14 cellular contexts compared by ENCODE assay signal in the genomic region with DNA sequence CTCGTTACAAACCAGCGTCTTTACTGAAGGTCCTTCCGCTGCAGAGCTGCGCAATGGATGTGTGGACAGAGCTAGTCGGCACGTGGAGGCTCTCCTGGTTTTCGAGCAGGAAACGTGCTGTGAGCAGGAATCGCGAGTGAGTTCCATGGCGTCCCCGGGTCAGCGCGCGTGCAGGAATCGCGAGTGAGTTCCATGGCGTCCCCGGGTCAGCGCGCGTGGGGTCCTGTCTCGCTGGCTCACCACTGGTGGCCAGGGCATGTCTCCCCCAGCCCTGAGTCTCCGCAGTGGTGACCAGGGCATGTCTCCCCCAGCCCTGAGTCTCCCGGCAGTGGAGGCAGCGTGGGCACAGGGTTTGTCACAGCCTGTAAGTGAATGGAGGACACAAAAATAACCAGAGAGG.
DNase-seq lines count a peak whose midpoint lies in the region; ATAC-seq lines count a peak whose summit lies in the region.
"Had no signal": no experiment of that assay in that cellular context is flagged by ENCODE, and none has a peak within 500 bp of the region (broad histone marks: within the 10 kb centered on the region; RNA-seq: fewer than 3 reads in every experiment).

No MANE protein-coding gene starts in this region.

- H3K27me3 ChIP-seq in Karpas-422 (ENCODE audit: low read length), result no peaks in the 10 kb centered on the region
- H3K27me3 ChIP-seq: breast epithelium, Peyer's patch had no signal

- peak overlapping the region; percentile 53 for H3K4me2 ChIP-seq in Karpas-422 (ENCODE audit: low read depth, low read length, poor library complexity, severe bottlenecking)
- H3K4me2 ChIP-seq: SK-N-SH had no signal

- peak overlapping the region; percentile 65 for H3K9ac ChIP-seq in Karpas-422 (ENCODE audit: low read length)
- H3K9ac ChIP-seq: SK-N-SH had no signal

- no peaks in the 10 kb centered on the region for H3K9me2 ChIP-seq in Karpas-422 (replicated peaks; ENCODE audit: insufficient read depth, low read length)
- H3K9me2 ChIP-seq: SK-N-SH had no signal

- no peaks in the 10 kb centered on the region for H3K36me3 ChIP-seq in Karpas-422 (ENCODE audit: insufficient read depth, low read length)
- H3K36me3 ChIP-seq: breast epithelium had no signal

- H3K27ac Mint-ChIP-seq in activated CD8-positive, alpha-beta memory T cell treated with anti-CD3 and anti-CD28 coated beads, Interleukin-2, amount 10 ng/mL, durations not matched to agents 7 days and 5 days, result peak overlapping the region; percentile 80
- H3K27ac Mint-ChIP-seq in activated naive CD8-positive, alpha-beta T cell treated with anti-CD3 and anti-CD28 coated beads, Interleukin-2, amount 50 U/mL, for 24 hours, result peak overlapping the region; percentile 71
- H3K27ac Mint-ChIP-seq in natural killer cell treated with Interleukin-12 subunit alpha and Interleukin-12 subunit beta and Interleukin-15 and Interleukin-18, amount 100 ng/mL, for 72 hours, result peak overlapping the region; percentile 43 to 76
- H3K27ac Mint-ChIP-seq: dendritic cell treated with granulocyte-macrophage colony-stimulating factor and Interleukin-4, amounts not matched to agents 40 ng/mL and 50 ng/mL, for 4 days had no signal

- H3K4me3 ChIP-seq in Karpas-422 (ENCODE audit: low read length), result no peak overlapping the region
- H3K4me3 ChIP-seq: breast epithelium, Peyer's patch had no signal

- CTCF ChIA-PET in activated CD8-positive, alpha-beta memory T cell treated with anti-CD3 and anti-CD28 coated beads, Interleukin-2, amount 10 ng/mL, durations not matched to agents 7 days and 5 days (lab: Charles Lee), result interaction anchor here (0.6 to 3.2 kb wide), 4 partner anchors 67 to 152 kb away, joined by 3 to 14 read pairs (median 3); no protein-coding TSS in a partner anchor

- H3K27ac ChIP-seq in Karpas-422 (ENCODE audit: low read length), result peak overlapping the region; percentile 90
- H3K27ac ChIP-seq: breast epithelium had no signal

- peaks cover 53% of the 10 kb centered on the region for H3K4me1 Mint-ChIP-seq in activated CD8-positive, alpha-beta memory T cell treated with anti-CD3 and anti-CD28 coated beads, Interleukin-2, amount 10 ng/mL, durations not matched to agents 7 days and 5 days
- H3K4me1 Mint-ChIP-seq in activated naive CD8-positive, alpha-beta T cell treated with anti-CD3 and anti-CD28 coated beads, Interleukin-2, amount 50 U/mL, for 24 hours, result peaks cover 38% of the 10 kb centered on the region
- peaks cover 25 to 26% of the 10 kb centered on the region in 2 donors for H3K4me1 Mint-ChIP-seq in natural killer cell treated with Interleukin-12 subunit alpha and Interleukin-12 subunit beta and Interleukin-15 and Interleukin-18, amount 100 ng/mL, for 72 hours (ENCODE audit: low read depth in 2 of 2)

- H3K4me3 Mint-ChIP-seq in activated CD8-positive, alpha-beta memory T cell treated with anti-CD3 and anti-CD28 coated beads, Interleukin-2, amount 10 ng/mL, durations not matched to agents 7 days and 5 days, result peak overlapping the region; percentile 38
- H3K4me3 Mint-ChIP-seq in activated naive CD8-positive, alpha-beta T cell treated with anti-CD3 and anti-CD28 coated beads, Interleukin-2, amount 50 U/mL, for 24 hours, result no peak overlapping the region
- H3K4me3 Mint-ChIP-seq in natural killer cell treated with Interleukin-12 subunit alpha and Interleukin-12 subunit beta and Interleukin-15 and Interleukin-18, amount 100 ng/mL, for 72 hours, result peak overlapping the region; percentile 61
- H3K4me3 Mint-ChIP-seq: dendritic cell treated with granulocyte-macrophage colony-stimulating factor and Interleukin-4, amounts not matched to agents 40 ng/mL and 50 ng/mL, for 4 days had no signal

- H3K79me2 ChIP-seq in Karpas-422 (ENCODE audit: low read length), result no peaks in the 10 kb centered on the region

- H3K4me1 ChIP-seq in Karpas-422 (ENCODE audit: low read length), result peaks cover 55% of the 10 kb centered on the region
- H3K4me1 ChIP-seq: breast epithelium had no signal

- DNase-seq in activated CD8-positive, alpha-beta memory T cell treated with anti-CD3 and anti-CD28 coated beads, Interleukin-2, amount 10 ng/mL, durations not matched to agents 7 days and 5 days, result no peak
- no peak for DNase-seq in activated CD8-positive, alpha-beta memory T cell treated with anti-CD3 and anti-CD28 coated beads, Interleukin-2, amount 50 U/mL, for 4 hours
- DNase-seq in Karpas-422, result no peak
- no peak for DNase-seq in activated naive CD8-positive, alpha-beta T cell treated with anti-CD3 and anti-CD28 coated beads, Interleukin-2, amount 50 U/mL, for 24 hours
- DNase-seq in natural killer cell treated with Interleukin-12 subunit alpha and Interleukin-12 subunit beta and Interleukin-15 and Interleukin-18, amount 100 ng/mL, for 72 hours (ENCODE audit: low spot score), result no peak
- DNase-seq in NCI-H345 (lab: John Stamatoyannopoulos, UW), result no peak
- no peak for DNase-seq in DMS114 treated with DMSO at 0.1 percent for 48 hours (lab: John Stamatoyannopoulos, UW; ENCODE audit: unreplicated experiment)
- DNase-seq: NCI-H1436, NCI-H2171 had no signal

- H3K9me3 Mint-ChIP-seq in activated CD8-positive, alpha-beta memory T cell treated with anti-CD3 and anti-CD28 coated beads, Interleukin-2, amount 10 ng/mL, durations not matched to agents 7 days and 5 days (ENCODE audit: low read depth), result no peaks in the 10 kb centered on the region
- no peaks in the 10 kb centered on the region for H3K9me3 Mint-ChIP-seq in activated naive CD8-positive, alpha-beta T cell treated with anti-CD3 and anti-CD28 coated beads, Interleukin-2, amount 50 U/mL, for 24 hours
- no peaks in the 10 kb centered on the region for H3K9me3 Mint-ChIP-seq in natural killer cell treated with Interleukin-12 subunit alpha and Interleukin-12 subunit beta and Interleukin-15 and Interleukin-18, amount 100 ng/mL, for 72 hours
- H3K9me3 Mint-ChIP-seq: dendritic cell treated with granulocyte-macrophage colony-stimulating factor and Interleukin-4, amounts not matched to agents 40 ng/mL and 50 ng/mL, for 4 days had no signal

- ATAC-seq in activated CD8-positive, alpha-beta memory T cell treated with anti-CD3 and anti-CD28 coated beads, Interleukin-2, amount 10 ng/mL, durations not matched to agents 7 days and 5 days, result no peak
- no peak for ATAC-seq in activated naive CD8-positive, alpha-beta T cell treated with anti-CD3 and anti-CD28 coated beads, Interleukin-2, amount 50 U/mL, for 24 hours
- ATAC-seq in natural killer cell treated with Interleukin-12 subunit alpha and Interleukin-12 subunit beta and Interleukin-15 and Interleukin-18, amount 100 ng/mL, for 72 hours, result no peak
- no peak for ATAC-seq in HG03095 (IDR thresholded peaks at IDR 0.05; ENCODE audit: unreplicated experiment)

- H2AFZ ChIP-seq in Karpas-422 (ENCODE audit: low read length), result no peak overlapping the region

- H3K27me3 Mint-ChIP-seq in activated CD8-positive, alpha-beta memory T cell treated with anti-CD3 and anti-CD28 coated beads, Interleukin-2, amount 10 ng/mL, durations not matched to agents 7 days and 5 days, result no peaks in the 10 kb centered on the region
- no peaks in the 10 kb centered on the region for H3K27me3 Mint-ChIP-seq in activated naive CD8-positive, alpha-beta T cell treated with anti-CD3 and anti-CD28 coated beads, Interleukin-2, amount 50 U/mL, for 24 hours
- H3K27me3 Mint-ChIP-seq in natural killer cell treated with Interleukin-12 subunit alpha and Interleukin-12 subunit beta and Interleukin-15 and Interleukin-18, amount 100 ng/mL, for 72 hours, result no peaks in the 10 kb centered on the region
- H3K27me3 Mint-ChIP-seq: dendritic cell treated with granulocyte-macrophage colony-stimulating factor and Interleukin-4, amounts not matched to agents 40 ng/mL and 50 ng/mL, for 4 days had no signal

- H4K20me1 ChIP-seq in Karpas-422 (ENCODE audit: insufficient read depth, low read depth, low read length), result no peaks in the 10 kb centered on the region

- H3K36me3 Mint-ChIP-seq in activated CD8-positive, alpha-beta memory T cell treated with anti-CD3 and anti-CD28 coated beads, Interleukin-2, amount 10 ng/mL, durations not matched to agents 7 days and 5 days, result peaks cover 16% of the 10 kb centered on the region
- peaks cover 29% of the 10 kb centered on the region for H3K36me3 Mint-ChIP-seq in activated naive CD8-positive, alpha-beta T cell treated with anti-CD3 and anti-CD28 coated beads, Interleukin-2, amount 50 U/mL, for 24 hours (ENCODE audit: low read depth)
- H3K36me3 Mint-ChIP-seq in natural killer cell treated with Interleukin-12 subunit alpha and Interleukin-12 subunit beta and Interleukin-15 and Interleukin-18, amount 100 ng/mL, for 72 hours, result peaks cover 1% of the 10 kb centered on the region

- no peaks in the 10 kb centered on the region for H3K9me3 ChIP-seq in Karpas-422 (ENCODE audit: low read length)
- H3K9me3 ChIP-seq: breast epithelium, Peyer's patch, SK-N-SH had no signal
